In genomic region chr6:26155066-26155925, GRCh38 we compare ENCODE assay signal across 8 cellular contexts.
A peak's percentile ranks its signal among the peaks of the same experiment; 100 is the strongest.
DNase-seq lines count a peak whose midpoint lies in the region; ATAC-seq and TF ChIP-seq lines count a peak whose summit lies in the region.

No MANE protein-coding gene starts in this region.

- TF ChIP-seq CTCF in DND-41 (IDR thresholded peaks at IDR 0.05; ENCODE audit: borderline replicate concordance, extremely low read depth, low read length, poor library complexity, severe bottlenecking) = no peak
- TF ChIP-seq CTCF in WERI-Rb-1 (IDR thresholded peaks at IDR 0.05; ENCODE audit: low read depth, low read length) = no peak
- TF ChIP-seq CTCF in neutrophil (IDR thresholded peaks at IDR 0.05) = no peak

- H3K4me2 ChIP-seq in DND-41 (ENCODE audit: insufficient read depth, low read length) = peak overlapping the region; percentile 59

- peak overlapping the region; percentile 74 for H2AFZ ChIP-seq in DND-41 (ENCODE audit: low read depth, low read length)

- H3K4me1 ChIP-seq in DND-41 (ENCODE audit: insufficient read depth, low read length) (peaks cover 25% of the 10 kb centered on the region), neutrophil (ENCODE audit: control insufficient read depth in 1 of 2, insufficient read depth in 1 of 2, low read depth in 1 of 2, low read length in 1 of 2) (peaks cover 35 to 44% of the 10 kb centered on the region in 2 experiments)

- peak overlapping the region; percentile 90 for H3K27ac ChIP-seq in DND-41 (ENCODE audit: low read length)
- H3K27ac ChIP-seq in WERI-Rb-1 = peak overlapping the region; percentile 93
- H3K27ac ChIP-seq in neutrophil = peak overlapping the region; percentile 85

- peaks cover 35% of the 10 kb centered on the region for H3K79me2 ChIP-seq in DND-41 (ENCODE audit: insufficient read depth, low read length)

- H3K27me3 ChIP-seq in DND-41 (ENCODE audit: insufficient read depth, low read length, poor library complexity) = no peaks in the 10 kb centered on the region
- no peaks in the 10 kb centered on the region for H3K27me3 ChIP-seq in MG63
- no peaks in the 10 kb centered on the region for H3K27me3 ChIP-seq in WERI-Rb-1 (ENCODE audit: insufficient read depth, low read depth, severe bottlenecking)
- no peaks in the 10 kb centered on the region for H3K27me3 ChIP-seq in neutrophil

- ATAC-seq in DND-41 (ENCODE audit: insufficient read depth, low read depth) (no peak), HG03135 (IDR thresholded peaks at IDR 0.05; ENCODE audit: unreplicated experiment) (no peak)

- H4K20me1 ChIP-seq in DND-41 (ENCODE audit: insufficient read depth, low read length) = peaks cover 18% of the 10 kb centered on the region

- H3K9ac ChIP-seq in DND-41 (ENCODE audit: low read depth, low read length) = peak overlapping the region; percentile 90

- peaks cover 5% of the 10 kb centered on the region; the same call in 1 of the 2 replicates for H3K36me3 ChIP-seq in DND-41 (ENCODE audit: insufficient read depth, low read length)
- H3K36me3 ChIP-seq in MG63 = no peaks in the 10 kb centered on the region
- peaks cover 13% of the 10 kb centered on the region; the same call in 1 of the 2 replicates for H3K36me3 ChIP-seq in WERI-Rb-1
- no peaks in the 10 kb centered on the region for H3K36me3 ChIP-seq in neutrophil

- H3K9me3 ChIP-seq in DND-41 (ENCODE audit: insufficient read depth, low read length, severe bottlenecking) (no peaks in the 10 kb centered on the region), MG63 (no peaks in the 10 kb centered on the region), WERI-Rb-1 (ENCODE audit: severe bottlenecking) (no peaks in the 10 kb centered on the region), neutrophil (no peaks in the 10 kb centered on the region)

- DNase-seq in DND-41 = peak; percentile 61
- DNase-seq in MG63 = peak; percentile 16
- peak; percentile 66 for DNase-seq in WERI-Rb-1
- peak; percentile 62 for DNase-seq in foreskin melanocyte
- no peak for DNase-seq in mesenteric fat pad (ENCODE audit: low spot score)
- DNase-seq in stimulated activated CD8-positive, alpha-beta memory T cell treated with anti-CD3 and anti-CD28 coated beads, Interleukin-4, amount 100 ng/mL, for 48 hours = no peak

- H3K4me3 ChIP-seq in DND-41 (ENCODE audit: low read depth in 1 of 2, low read length in 2 of 2) (peak overlapping the region; percentile 78 to 82), MG63 (peak overlapping the region; percentile 75), WERI-Rb-1 (ENCODE audit: low read depth, low read length) (peak overlapping the region; percentile 98), neutrophil (ENCODE audit: low read depth in 1 of 2, low read length in 1 of 2) (peak overlapping the region; percentile 71 to 72)

Comparison
In these comparisons a context has a peak if more than half of its experiments do, and no peak if none do; other contexts are left out.
1. DNase-seq: peak in DND-41 (single experiment), MG63 (single experiment), WERI-Rb-1 (single experiment) and foreskin melanocyte (single experiment); none in mesenteric fat pad (single experiment) and stimulated activated CD8-positive, alpha-beta memory T cell treated with anti-CD3 and anti-CD28 coated beads, Interleukin-4, amount 100 ng/mL, for 48 hours (single experiment).
2. Peak in every context shown above with its lines, with median percentiles within 50 percentile points of each other: H3K27ac ChIP-seq and H3K4me3 ChIP-seq.